In the genomic region with DNA sequence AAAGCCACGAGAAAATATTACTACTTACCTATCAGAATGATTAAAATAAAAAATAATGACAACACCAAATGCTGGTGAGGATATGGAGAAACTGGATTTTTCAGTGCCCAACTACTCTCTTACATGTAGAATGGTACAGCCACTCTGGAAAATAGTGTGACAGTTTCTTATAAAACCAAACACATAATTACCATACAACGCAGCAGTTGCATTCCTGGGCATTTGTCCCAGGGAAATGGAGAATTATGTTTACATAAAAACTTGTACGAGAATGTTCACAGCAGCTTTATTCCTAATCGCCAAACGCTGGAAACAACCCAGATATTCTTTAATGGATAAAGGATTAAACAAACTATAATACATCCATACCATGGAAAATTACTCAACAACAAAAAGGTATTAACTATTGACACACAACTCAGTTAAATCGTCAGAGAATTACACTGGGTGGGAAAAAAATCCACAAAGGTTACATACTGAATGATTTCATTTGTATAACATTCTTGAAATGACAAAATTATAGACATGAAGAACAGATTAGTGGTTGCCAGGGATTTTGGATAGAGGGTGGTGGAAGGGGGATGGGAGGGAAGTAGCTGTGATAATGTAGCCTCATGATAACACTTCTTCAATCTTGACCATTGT, we compare ENCODE assay signal across 20 cellular contexts. TPM values are rescaled to one million over a fixed set of nuclear protein-coding genes. Genes with fewer than 3 reads are reported as not detected.
DNase-seq lines count a peak whose midpoint lies in the region; ATAC-seq and TF ChIP-seq lines count a peak whose summit lies in the region.
"Had no signal": no experiment of that assay in that cellular context is flagged by ENCODE, and none has a peak within 500 bp of the region (broad histone marks: within the 10 kb centered on the region; RNA-seq: fewer than 3 reads in every experiment).

No MANE protein-coding gene starts in this region.

- in situ Hi-C loops in astrocyte of the cerebellum (cut with HindIII; ENCODE audit: low sequenced_read_pairs), result no loop called here

- no peak overlapping the region for H3K4me3 Mint-ChIP-seq in naive thymus-derived CD8-positive, alpha-beta T cell
- no peak overlapping the region for H3K4me3 Mint-ChIP-seq in T-helper 2 cell treated with Interferon-gamma antibody and Interleukin-4, amounts not matched to agents 5 μg/mL and 100 μg/mL, for 36 hours
- H3K4me3 Mint-ChIP-seq: activated CD8-positive, alpha-beta T cell treated with anti-CD3 and anti-CD28 coated beads, Interleukin-2, amount 10 ng/mL, durations not matched to agents 7 days and 5 days had no signal

- H3K4me1 Mint-ChIP-seq in naive thymus-derived CD8-positive, alpha-beta T cell, result peaks cover 29 to 66% (median 39%) of the 10 kb centered on the region in 4 donors
- peaks cover 17% of the 10 kb centered on the region for H3K4me1 Mint-ChIP-seq in T-helper 2 cell treated with Interferon-gamma antibody and Interleukin-4, amounts not matched to agents 5 μg/mL and 100 μg/mL, for 36 hours (ENCODE audit: low read depth)

- no peaks in the 10 kb centered on the region for H3K9me3 Mint-ChIP-seq in naive thymus-derived CD8-positive, alpha-beta T cell
- no peaks in the 10 kb centered on the region for H3K9me3 Mint-ChIP-seq in T-helper 2 cell treated with Interferon-gamma antibody and Interleukin-4, amounts not matched to agents 5 μg/mL and 100 μg/mL, for 36 hours

- intact Hi-C loops in left colon (cut with DNase I, micrococcal nuclease), result no loop called here

- no peak overlapping the region for H3K27ac ChIP-seq in HEK293 (ENCODE audit: extremely low read depth, low read depth, low read length)
- H3K27ac ChIP-seq: adrenal gland; BLaER1 treated with 17β-estradiol and CSF1 and Interleukin-3, amounts not matched to agents 10 nM and 100 nM; epithelial cell of prostate; vagina had no signal

- peaks cover 6% of the 10 kb centered on the region; the same call in 1 of the 2 replicates for H3K4me1 ChIP-seq in HEK293 (ENCODE audit: control insufficient read depth, insufficient read depth, low read length)
- H3K4me1 ChIP-seq: adrenal gland, vagina had no signal

- DNase-seq in AG08396 (ENCODE audit: low spot score), result peak; percentile 14
- peak; percentile 62 for DNase-seq in astrocyte of the cerebellum (ENCODE audit: low read depth)
- DNase-seq in left colon, result no peak
- DNase-seq in naive thymus-derived CD8-positive, alpha-beta T cell, result no peak
- DNase-seq in cortex of kidney (lab: John Stamatoyannopoulos, UW), result no peak
- no peak for DNase-seq in NCI-H1092 (lab: John Stamatoyannopoulos, UW)
- DNase-seq in T-helper 2 cell treated with Interferon-gamma antibody and Interleukin-4, amounts not matched to agents 5 μg/mL and 100 μg/mL, for 36 hours (ENCODE audit: low spot score), result no peak
- DNase-seq: activated CD8-positive, alpha-beta T cell treated with anti-CD3 and anti-CD28 coated beads, Interleukin-2, amount 10 ng/mL, durations not matched to agents 7 days and 5 days; adrenal gland; DMS53; Kasumi-1; kidney glomerular epithelial cell; NCI-H187; NCI-H446; stimulated activated CD4-positive, alpha-beta T cell treated with anti-CD3 and anti-CD28 coated beads, Interleukin-12 subunit alpha, Interleukin-12 subunit beta, amount 100 ng/mL, for 4 hours had no signal

- POLR2A ChIA-PET in HEK293 (lab: Yijun Ruan, JAX), result interaction anchor here (0.6 kb wide), 1 partner anchor 351 kb away, joined by 4 read pairs; no protein-coding TSS in a partner anchor
- POLR2A ChIA-PET in naive thymus-derived CD8-positive, alpha-beta T cell (lab: Charles Lee), result no interaction called here

- H3K36me3 Mint-ChIP-seq in naive thymus-derived CD8-positive, alpha-beta T cell, result peaks cover 5 to 40% (median 27%) of the 10 kb centered on the region in 3 donors
- peaks cover 31% of the 10 kb centered on the region for H3K36me3 Mint-ChIP-seq in T-helper 2 cell treated with Interferon-gamma antibody and Interleukin-4, amounts not matched to agents 5 μg/mL and 100 μg/mL, for 36 hours (ENCODE audit: low read depth)

- CTCF ChIA-PET in HEK293 (lab: Yijun Ruan, JAX), result interaction anchor here (1.2 kb wide), 1 partner anchor 41 kb away, joined by 5 read pairs; no protein-coding TSS in a partner anchor

- ATAC-seq in left colon, result peak; percentile 71
- no peak for ATAC-seq in naive thymus-derived CD8-positive, alpha-beta T cell
- ATAC-seq: activated CD8-positive, alpha-beta T cell treated with anti-CD3 and anti-CD28 coated beads, Interleukin-2, amount 10 ng/mL, durations not matched to agents 7 days and 5 days; SK-N-SH treated with all-trans-retinoic acid at 6 μM for 48 hours had no signal

- no peaks in the 10 kb centered on the region for H3K9me3 ChIP-seq in HEK293 (ENCODE audit: control insufficient read depth, insufficient read depth, low read depth, low read length)
- H3K9me3 ChIP-seq: adrenal gland, vagina had no signal

- no peaks in the 10 kb centered on the region for H3K27me3 Mint-ChIP-seq in naive thymus-derived CD8-positive, alpha-beta T cell
- H3K27me3 Mint-ChIP-seq in T-helper 2 cell treated with Interferon-gamma antibody and Interleukin-4, amounts not matched to agents 5 μg/mL and 100 μg/mL, for 36 hours (ENCODE audit: low read depth), result no peaks in the 10 kb centered on the region

- TF ChIP-seq CTCF in HEK293 (tag by site-specific recombination; IDR thresholded peaks at IDR 0.05), result no peak
- TF ChIP-seq CTCF in astrocyte of the cerebellum (IDR thresholded peaks at IDR 0.05; ENCODE audit: low read depth, low read length, missing control alignments), result no peak

- H3K36me3 ChIP-seq in HEK293 (ENCODE audit: control insufficient read depth in 2 of 2, insufficient read depth in 1 of 2, low read length in 2 of 2), result no peaks in the 10 kb centered on the region
- H3K36me3 ChIP-seq: adrenal gland, vagina had no signal

- H3K27ac Mint-ChIP-seq in naive thymus-derived CD8-positive, alpha-beta T cell, result peak overlapping the region in 5 of 10 donors; percentile 4 to 79 (median 52)
- no peak overlapping the region for H3K27ac Mint-ChIP-seq in T-helper 2 cell treated with Interferon-gamma antibody and Interleukin-4, amounts not matched to agents 5 μg/mL and 100 μg/mL, for 36 hours
- H3K27ac Mint-ChIP-seq: activated CD8-positive, alpha-beta T cell treated with anti-CD3 and anti-CD28 coated beads, Interleukin-2, amount 10 ng/mL, durations not matched to agents 7 days and 5 days had no signal

- H3K4me3 ChIP-seq in HEK293 (ENCODE audit: low read depth, low read length), result no peak overlapping the region
- no peak overlapping the region for H3K4me3 ChIP-seq in astrocyte of the cerebellum (ENCODE audit: low read depth, low read length)
- H3K4me3 ChIP-seq: adrenal gland; BLaER1 treated with 17β-estradiol and CSF1 and Interleukin-3, amounts not matched to agents 10 nM and 100 nM; vagina had no signal

TF ChIP-seq in HEK293, 187 proteins besides CTCF, POLR2A, EP300 and RAD21 (continues in another document):
- no peak for TF ChIP-seq ZNF146 (tag by site-specific recombination; IDR thresholded peaks at IDR 0.05)
- no peak for TF ChIP-seq OSR2 (tag by site-specific recombination; IDR thresholded peaks at IDR 0.05)
- TF ChIP-seq, protein P1, sequence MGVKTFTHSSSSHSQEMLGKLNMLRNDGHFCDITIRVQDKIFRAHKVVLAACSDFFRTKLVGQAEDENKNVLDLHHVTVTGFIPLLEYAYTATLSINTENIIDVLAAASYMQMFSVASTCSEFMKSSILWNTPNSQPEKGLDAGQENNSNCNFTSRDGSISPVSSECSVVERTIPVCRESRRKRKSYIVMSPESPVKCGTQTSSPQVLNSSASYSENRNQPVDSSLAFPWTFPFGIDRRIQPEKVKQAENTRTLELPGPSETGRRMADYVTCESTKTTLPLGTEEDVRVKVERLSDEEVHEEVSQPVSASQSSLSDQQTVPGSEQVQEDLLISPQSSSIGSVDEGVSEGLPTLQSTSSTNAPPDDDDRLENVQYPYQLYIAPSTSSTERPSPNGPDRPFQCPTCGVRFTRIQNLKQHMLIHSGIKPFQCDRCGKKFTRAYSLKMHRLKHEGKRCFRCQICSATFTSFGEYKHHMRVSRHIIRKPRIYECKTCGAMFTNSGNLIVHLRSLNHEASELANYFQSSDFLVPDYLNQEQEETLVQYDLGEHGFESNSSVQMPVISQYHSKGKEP (tag by site-specific recombination; IDR thresholded peaks at IDR 0.05), result peak; percentile 35; the same call in 1 of the 2 replicates
- TF ChIP-seq, protein P2, sequence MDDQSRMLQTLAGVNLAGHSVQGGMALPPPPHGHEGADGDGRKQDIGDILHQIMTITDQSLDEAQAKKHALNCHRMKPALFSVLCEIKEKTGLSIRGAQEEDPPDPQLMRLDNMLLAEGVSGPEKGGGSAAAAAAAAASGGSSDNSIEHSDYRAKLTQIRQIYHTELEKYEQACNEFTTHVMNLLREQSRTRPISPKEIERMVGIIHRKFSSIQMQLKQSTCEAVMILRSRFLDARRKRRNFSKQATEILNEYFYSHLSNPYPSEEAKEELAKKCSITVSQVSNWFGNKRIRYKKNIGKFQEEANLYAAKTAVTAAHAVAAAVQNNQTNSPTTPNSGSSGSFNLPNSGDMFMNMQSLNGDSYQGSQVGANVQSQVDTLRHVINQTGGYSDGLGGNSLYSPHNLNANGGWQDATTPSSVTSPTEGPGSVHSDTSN (CRISPR knock-in tag; IDR thresholded peaks at IDR 0.05), result no peak
- TF ChIP-seq, protein P3, sequence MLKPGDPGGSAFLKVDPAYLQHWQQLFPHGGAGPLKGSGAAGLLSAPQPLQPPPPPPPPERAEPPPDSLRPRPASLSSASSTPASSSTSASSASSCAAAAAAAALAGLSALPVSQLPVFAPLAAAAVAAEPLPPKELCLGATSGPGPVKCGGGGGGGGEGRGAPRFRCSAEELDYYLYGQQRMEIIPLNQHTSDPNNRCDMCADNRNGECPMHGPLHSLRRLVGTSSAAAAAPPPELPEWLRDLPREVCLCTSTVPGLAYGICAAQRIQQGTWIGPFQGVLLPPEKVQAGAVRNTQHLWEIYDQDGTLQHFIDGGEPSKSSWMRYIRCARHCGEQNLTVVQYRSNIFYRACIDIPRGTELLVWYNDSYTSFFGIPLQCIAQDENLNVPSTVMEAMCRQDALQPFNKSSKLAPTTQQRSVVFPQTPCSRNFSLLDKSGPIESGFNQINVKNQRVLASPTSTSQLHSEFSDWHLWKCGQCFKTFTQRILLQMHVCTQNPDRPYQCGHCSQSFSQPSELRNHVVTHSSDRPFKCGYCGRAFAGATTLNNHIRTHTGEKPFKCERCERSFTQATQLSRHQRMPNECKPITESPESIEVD (tag by site-specific recombination; IDR thresholded peaks at IDR 0.05), result peak; percentile 25; the same call in 1 of the 2 replicates
- TF ChIP-seq MEIS1 (CRISPR knock-in tag; IDR thresholded peaks at IDR 0.05; ENCODE audit: borderline replicate concordance), result no peak
- no peak for TF ChIP-seq IKZF3 (tag by site-specific recombination; IDR thresholded peaks at IDR 0.05)
- TF ChIP-seq ZNF341 (tag by site-specific recombination; IDR thresholded peaks at IDR 0.05; ENCODE audit: low read depth), result no peak
- no peak for TF ChIP-seq YY1 (tag by site-specific recombination; IDR thresholded peaks at IDR 0.05)

RNA-seq across cellular contexts. Expression of a gene that starts 35.4 kb away (rescaled TPM):
- 10 to 100 TPM; 58.4 to 58.5 TPM for total RNA-seq in left colon
- total RNA-seq in naive thymus-derived CD8-positive, alpha-beta T cell, result 10 to 100 TPM; 71.7 to 75.5 TPM
- polyA plus RNA-seq in naive thymus-derived CD8-positive, alpha-beta T cell, result 10 to 100 TPM; 71.6 to 86.4 (median 74.7) TPM

RNA-seq across cellular contexts. Expression of a gene that starts 39.0 kb away (rescaled TPM):
- total RNA-seq in left colon, result 10 to 100 TPM; 44.9 to 48.7 TPM
- total RNA-seq in naive thymus-derived CD8-positive, alpha-beta T cell, result 10 to 100 TPM; 29.8 to 31.7 TPM
- 10 to 100 TPM; 10.7 to 13.9 (median 13.7) TPM for polyA plus RNA-seq in naive thymus-derived CD8-positive, alpha-beta T cell

Comparison
In these comparisons a context has a peak if more than half of its experiments do, and no peak if none do; other contexts are left out.
1. DNase-seq: peak in AG08396 (single experiment) and astrocyte of the cerebellum (single experiment); none in left colon (0 of 2), naive thymus-derived CD8-positive, alpha-beta T cell (0 of 10), cortex of kidney (single experiment), NCI-H1092 (single experiment) and T-helper 2 cell treated with Interferon-gamma antibody and Interleukin-4, amounts not matched to agents 5 μg/mL and 100 μg/mL, for 36 hours (single experiment).